Comparison of ENCODE assay signal across 6 cellular contexts in genomic region chr11:84295815-84296214, GRCh38.
"Had no signal": no experiment of that assay in that cellular context is flagged by ENCODE, and none has a peak within 500 bp of the region (broad histone marks: within the 10 kb centered on the region; RNA-seq: fewer than 3 reads in every experiment).

No MANE protein-coding gene starts in this region.

- ATAC-seq: HepG2, K562 had no signal

- H3K4me3 ChIP-seq: K562 had no signal

- H3K27ac ChIP-seq: HL-60 had no signal

- DNase-seq: IMR-90, KBM-7, KG1 had no signal
